Comparison of ENCODE assay signal across 11 cellular contexts in the genomic region with DNA sequence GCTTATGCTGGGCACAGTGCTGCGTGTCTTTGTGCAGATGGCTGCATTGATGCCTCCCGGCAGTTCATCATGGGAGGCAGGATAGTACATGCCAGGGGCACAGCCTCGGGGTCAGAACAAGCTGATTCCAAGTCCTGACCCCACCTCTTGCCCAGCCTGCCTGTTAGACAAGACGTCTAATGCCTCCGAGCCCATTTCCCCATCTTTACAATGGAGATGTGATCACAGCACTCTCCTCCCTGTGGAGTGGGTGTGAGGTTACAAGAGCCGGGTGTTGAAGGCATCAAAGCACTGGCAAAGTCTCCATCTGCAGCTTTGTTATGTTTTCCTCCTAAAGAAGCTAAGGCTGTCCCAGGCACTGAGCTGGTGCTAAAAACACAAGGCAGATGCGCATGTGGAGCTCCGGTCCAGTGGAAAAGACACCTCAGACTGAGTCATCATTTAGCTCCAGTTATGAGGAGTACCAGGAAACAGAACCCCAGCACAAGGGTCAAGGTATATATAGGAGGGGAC.
DNase-seq lines count a peak whose midpoint lies in the region; ATAC-seq and TF ChIP-seq lines count a peak whose summit lies in the region.
"Had no signal": no experiment of that assay in that cellular context is flagged by ENCODE, and none has a peak within 500 bp of the region (broad histone marks: within the 10 kb centered on the region; RNA-seq: fewer than 3 reads in every experiment).

No MANE protein-coding gene starts in this region.

- no peak overlapping the region for H2AFZ ChIP-seq in mesenchymal stem cell (ENCODE audit: low read depth, low read length)

- H3K27ac ChIP-seq in coronary artery = peak overlapping the region; percentile 48 to 82
- peak overlapping the region; percentile 59 for H3K27ac ChIP-seq in mesenchymal stem cell (ENCODE audit: low read length, poor library complexity, severe bottlenecking)
- H3K27ac ChIP-seq in psoas muscle = no peak overlapping the region
- H3K27ac ChIP-seq: right lobe of liver had no signal

- H3K36me3 ChIP-seq in mesenchymal stem cell (ENCODE audit: control insufficient read depth in 1 of 2, insufficient read depth in 2 of 2, low read depth in 1 of 2, low read length in 2 of 2) = peaks cover 0 to 5% of the 10 kb centered on the region in 2 experiments
- no peaks in the 10 kb centered on the region for H3K36me3 ChIP-seq in psoas muscle (ENCODE audit: insufficient read depth in 1 of 2, low read depth in 1 of 2)
- H3K36me3 ChIP-seq: right lobe of liver had no signal

- no peaks in the 10 kb centered on the region for H3K79me1 ChIP-seq in mesenchymal stem cell (replicated peaks; ENCODE audit: low read length, poor library complexity, severe bottlenecking)

- H2BK12ac ChIP-seq in mesenchymal stem cell (ENCODE audit: low read length in 2 of 2) = peak overlapping the region; percentile 38 to 44

- H3K4me2 ChIP-seq in mesenchymal stem cell (ENCODE audit: low read length, poor library complexity, severe bottlenecking) = no peak overlapping the region

- peak overlapping the region; percentile 30 for H4K91ac ChIP-seq in mesenchymal stem cell (ENCODE audit: low read length)

- H3K18ac ChIP-seq in mesenchymal stem cell (ENCODE audit: low read depth in 1 of 2, low read length in 2 of 2) = peak overlapping the region; percentile 23 to 73

- H3K4ac ChIP-seq in mesenchymal stem cell (ENCODE audit: low read depth in 1 of 2, low read length in 2 of 2) = peak overlapping the region in 1 of 2 experiments; percentile 74

- H3K4me3 ChIP-seq in coronary artery (no peak overlapping the region), mesenchymal stem cell (ENCODE audit: insufficient read depth in 1 of 2, low read depth in 1 of 2, low read length in 2 of 2) (peak overlapping the region in 1 of 2 experiments; percentile 20), psoas muscle (no peak overlapping the region)
- H3K4me3 ChIP-seq: right lobe of liver had no signal

- H3K4me1 ChIP-seq in mesenchymal stem cell (ENCODE audit: control insufficient read depth, insufficient read depth, low read depth, low read length) = peaks cover 28% of the 10 kb centered on the region
- no peaks in the 10 kb centered on the region for H3K4me1 ChIP-seq in psoas muscle
- H3K4me1 ChIP-seq: right lobe of liver had no signal

- ATAC-seq in GM21786 (IDR thresholded peaks at IDR 0.05; ENCODE audit: unreplicated experiment) (no peak), psoas muscle (no peak), HG03354 (IDR thresholded peaks at IDR 0.05; ENCODE audit: poor library complexity, severe bottlenecking, unreplicated experiment) (no peak)
- ATAC-seq: right lobe of liver had no signal

- H2BK5ac ChIP-seq in mesenchymal stem cell (ENCODE audit: low read depth, low read length, poor library complexity, severe bottlenecking) = no peak overlapping the region

- H3K9ac ChIP-seq in mesenchymal stem cell (ENCODE audit: low read length) = peak overlapping the region; percentile 50

- peak overlapping the region in 1 of 2 experiments; percentile 44 for H3K14ac ChIP-seq in mesenchymal stem cell (ENCODE audit: low read length in 2 of 2)

- no peaks in the 10 kb centered on the region for H3K27me3 ChIP-seq in mesenchymal stem cell (ENCODE audit: control insufficient read depth in 1 of 2, insufficient read depth in 1 of 2, low read length in 2 of 2)
- H3K27me3 ChIP-seq in psoas muscle (ENCODE audit: insufficient read depth in 3 of 3, low read length in 2 of 3) = no peaks in the 10 kb centered on the region
- H3K27me3 ChIP-seq: right lobe of liver had no signal

- WGBS in mesenchymal stem cell = 59% methylated on average over 6 of the region's 8 CpGs
- WGBS in psoas muscle, 3 donors = 72 to 77% (median 72%) methylated on average over 8 of the region's 8 CpGs

- H3K23ac ChIP-seq in mesenchymal stem cell (ENCODE audit: low read length in 2 of 2) = peak overlapping the region in 1 of 2 experiments; percentile 9

- DNase-seq in Ammon's horn (ENCODE audit: low spot score) = peak; percentile 18
- DNase-seq in NCI-H2107 (lab: John Stamatoyannopoulos, UW) = peak; percentile 35
- DNase-seq in coronary artery (ENCODE audit: low spot score) = peak; percentile 69
- DNase-seq in mesenchymal stem cell = peak; percentile 81
- no peak for DNase-seq in psoas muscle
- DNase-seq in NCI-H82 treated with DMSO at 0.1 percent for 48 hours (lab: John Stamatoyannopoulos, UW; ENCODE audit: unreplicated experiment) = no peak
- DNase-seq: GDM1, NCI-H1930 had no signal

- TF ChIP-seq CTCF in coronary artery (IDR thresholded peaks at IDR 0.05) = no peak
- TF ChIP-seq CTCF in psoas muscle (IDR thresholded peaks at IDR 0.05) = no peak

- H2AK5ac ChIP-seq in mesenchymal stem cell (ENCODE audit: low read length, severe bottlenecking) = peak overlapping the region; percentile 11

- no peak overlapping the region for H2BK15ac ChIP-seq in mesenchymal stem cell (ENCODE audit: low read depth, poor library complexity, severe bottlenecking)

- no peak overlapping the region for H2BK120ac ChIP-seq in mesenchymal stem cell (ENCODE audit: low read depth, low read length)

- H4K8ac ChIP-seq in mesenchymal stem cell (ENCODE audit: low read length) = peak overlapping the region; percentile 8

- intact Hi-C loops in psoas muscle (cut with DNase I) = no loop called here

- H3K9me3 ChIP-seq in mesenchymal stem cell (ENCODE audit: control insufficient read depth, low read length) (no peaks in the 10 kb centered on the region), psoas muscle (no peaks in the 10 kb centered on the region)
- H3K9me3 ChIP-seq: right lobe of liver had no signal

Comparison
In these comparisons a context has a peak if more than half of its experiments do, and no peak if none do; other contexts are left out.
1. DNase-seq: peak in Ammon's horn (single experiment), NCI-H2107 (single experiment), coronary artery (single experiment) and mesenchymal stem cell (single experiment); none in psoas muscle (0 of 2) and NCI-H82 treated with DMSO at 0.1 percent for 48 hours (single experiment).